15 cellular contexts compared by ENCODE assay signal in the genomic region with DNA sequence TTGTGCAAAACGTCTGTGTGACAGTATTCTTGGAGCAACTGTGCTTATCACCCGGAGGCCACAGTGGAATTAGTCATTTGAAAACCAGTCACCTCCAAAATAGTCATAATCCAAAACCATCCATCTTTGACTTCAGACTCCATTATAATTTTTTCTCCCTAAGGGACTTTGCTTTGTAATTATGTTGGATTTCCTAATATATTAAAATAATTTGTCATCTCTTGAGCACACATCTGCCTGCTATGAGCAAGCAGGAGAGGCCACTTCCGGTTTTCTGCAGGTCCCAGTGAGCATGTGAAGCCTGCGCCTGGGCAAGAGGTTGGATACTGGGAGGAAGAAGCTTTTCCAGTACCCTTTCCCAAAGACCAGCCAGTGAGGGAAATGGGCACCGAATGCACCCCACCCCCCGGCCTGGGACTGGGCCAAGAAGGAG. TPM values are rescaled to one million over a fixed set of nuclear protein-coding genes. Genes with fewer than 3 reads are reported as not detected.
DNase-seq lines count a peak whose midpoint lies in the region; ATAC-seq, FAIRE-seq and TF ChIP-seq lines count a peak whose summit lies in the region.
"Had no signal": no experiment of that assay in that cellular context is flagged by ENCODE, and none has a peak within 500 bp of the region (broad histone marks: within the 10 kb centered on the region; RNA-seq: fewer than 3 reads in every experiment).

No MANE protein-coding gene starts in this region.

- H3K4me3 Mint-ChIP-seq in T-cell (no peak overlapping the region), Caco-2 (ENCODE audit: unreplicated experiment) (no peak overlapping the region)
- H3K4me3 Mint-ChIP-seq: WTC11 had no signal

- H3K9me3 ChIP-seq in A549, result no peaks in the 10 kb centered on the region
- no peaks in the 10 kb centered on the region for H3K9me3 ChIP-seq in hepatocyte (ENCODE audit: low read depth)
- no peaks in the 10 kb centered on the region for H3K9me3 ChIP-seq in Caco-2
- H3K9me3 ChIP-seq: esophagus muscularis mucosa, ovary, tibial nerve had no signal

- no TSS peak for BruUV-seq in Caco-2 (replicated peaks; lab: Mats Ljungman, UMichigan)

- H3K27ac Mint-ChIP-seq in T-cell (peak overlapping the region; percentile 37 to 71), Caco-2 (ENCODE audit: unreplicated experiment) (no peak overlapping the region)
- H3K27ac Mint-ChIP-seq: WTC11 had no signal

- H3K9me3 Mint-ChIP-seq in T-cell, result no peaks in the 10 kb centered on the region
- H3K9me3 Mint-ChIP-seq in Caco-2 (ENCODE audit: unreplicated experiment), result no peaks in the 10 kb centered on the region
- H3K9me3 Mint-ChIP-seq: WTC11 had no signal

- peaks cover 70 to 78% (median 76%) of the 10 kb centered on the region in 3 donors for H3K4me1 Mint-ChIP-seq in T-cell
- peaks cover 6% of the 10 kb centered on the region for H3K4me1 Mint-ChIP-seq in Caco-2 (ENCODE audit: low read depth, unreplicated experiment)

- no peaks in the 10 kb centered on the region for H3K9me2 ChIP-seq in hepatocyte (replicated peaks; ENCODE audit: insufficient read depth)

- TF ChIP-seq CTCF in A549 (IDR thresholded peaks at IDR 0.05) (no peak), hepatocyte (IDR thresholded peaks at IDR 0.05; ENCODE audit: poor library complexity) (no peak), Caco-2 (IDR thresholded peaks at IDR 0.05; ENCODE audit: insufficient read depth in 1 of 2, low read depth in 1 of 2, low read length in 1 of 2, severe bottlenecking in 1 of 2, unreplicated experiment in 1 of 2) (no peak), GM20000 (IDR thresholded peaks at IDR 0.05; ENCODE audit: extremely low read depth, missing control alignments) (no peak)

- peaks cover 4% of the 10 kb centered on the region for H3K36me3 Mint-ChIP-seq in T-cell
- peaks cover 8% of the 10 kb centered on the region for H3K36me3 Mint-ChIP-seq in Caco-2 (ENCODE audit: insufficient read depth, unreplicated experiment)
- H3K36me3 Mint-ChIP-seq: WTC11 had no signal

- no peak for TF ChIP-seq POLR2A in A549 (IDR thresholded peaks at IDR 0.05; ENCODE audit: low read length)

- no peak for TF ChIP-seq EP300 in A549 (IDR thresholded peaks at IDR 0.05)

- intact Hi-C loops in Caco-2 (cut with micrococcal nuclease; ENCODE audit: unreplicated experiment), result no loop called here

- DNase-seq in A549 (ENCODE audit: low read depth in 1 of 2, low spot score in 1 of 2), result no peak
- peak; percentile 23 for DNase-seq in HCEC 1CT
- no peak for DNase-seq in T-cell
- DNase-seq in hepatocyte (ENCODE audit: low spot score), result no peak
- DNase-seq in HuH-7.5 (ENCODE audit: low spot score), result no peak
- DNase-seq in Caco-2, result no peak
- DNase-seq in GM20000 (ENCODE audit: low spot score), result no peak
- DNase-seq: DND-41, mesendoderm, ovary had no signal

- peaks cover 25% of the 10 kb centered on the region for H3K79me2 ChIP-seq in hepatocyte

- no peak for TF ChIP-seq RAD21 in A549 (conservative IDR thresholded peaks at IDR 0.05 in 1 of 2, IDR thresholded peaks at IDR 0.05 in 1 of 2)

- H3K27me3 Mint-ChIP-seq in T-cell (no peaks in the 10 kb centered on the region), Caco-2 (ENCODE audit: insufficient read depth, unreplicated experiment) (no peaks in the 10 kb centered on the region)

- no peaks in the 10 kb centered on the region for H3K27me3 ChIP-seq in hepatocyte
- no peaks in the 10 kb centered on the region for H3K27me3 ChIP-seq in Caco-2 (replicated peaks; ENCODE audit: control insufficient read depth, insufficient read depth, low read length)
- H3K27me3 ChIP-seq: esophagus muscularis mucosa, ovary, tibial nerve had no signal

- H3K4me3 ChIP-seq in A549 (no peak overlapping the region), hepatocyte (no peak overlapping the region), Caco-2 (ENCODE audit: low read depth, low read length) (no peak overlapping the region)
- H3K4me3 ChIP-seq: esophagus muscularis mucosa, ovary, tibial nerve had no signal

- H3K4me2 ChIP-seq in A549 (peak overlapping the region; percentile 61), hepatocyte (no peak overlapping the region)

- H2AFZ ChIP-seq in hepatocyte, result no peak overlapping the region

- H3K27ac ChIP-seq in A549 (peak overlapping the region; percentile 89; a peak in 5 of 6 replicates), hepatocyte (peak overlapping the region; percentile 66)
- H3K27ac ChIP-seq: esophagus muscularis mucosa, ovary had no signal

- WGBS in A549 (ENCODE audit: missing lambda C conversion rate), result 63% methylated on average over 6 of the region's 6 CpGs
- WGBS in hepatocyte (ENCODE audit: low lambda C conversion rate, missing lambda C conversion rate), result 86% methylated on average over 6 of the region's 6 CpGs

- peaks cover 75% of the 10 kb centered on the region for H3K4me1 ChIP-seq in A549
- H3K4me1 ChIP-seq in hepatocyte (ENCODE audit: insufficient read depth), result peaks cover 13% of the 10 kb centered on the region
- H3K4me1 ChIP-seq in Caco-2, result peaks cover 14% of the 10 kb centered on the region; the same call in 1 of the 2 replicates

- no peak for FAIRE-seq in A549 (lab: Jason Lieb, UNC)

- H3K36me3 ChIP-seq in hepatocyte (replicated peaks; ENCODE audit: insufficient read depth, low read depth) (no peaks in the 10 kb centered on the region), Caco-2 (ENCODE audit: control insufficient read depth, insufficient read depth, low read length) (no peaks in the 10 kb centered on the region)
- H3K36me3 ChIP-seq: esophagus muscularis mucosa, ovary, tibial nerve had no signal

- no peak for ATAC-seq in A549
- no peak for ATAC-seq in T-cell (replicated peaks in 1 of 4)
- ATAC-seq in GM18867 (IDR thresholded peaks at IDR 0.05; ENCODE audit: unreplicated experiment), result no peak
- ATAC-seq: SK-N-SH treated with all-trans-retinoic acid at 6 μM for 48 hours, WTC11 had no signal

- no peaks in the 10 kb centered on the region for H4K20me1 ChIP-seq in hepatocyte (ENCODE audit: insufficient read depth, poor library complexity, severe bottlenecking)

- POLR2A ChIA-PET in A549 (lab: Yijun Ruan, JAX), result no interaction called here
- POLR2A ChIA-PET in T-cell (lab: Charles Lee), result no interaction called here
- POLR2A ChIA-PET in Caco-2 (lab: Charles Lee), result interaction anchor here (0.5 kb wide), 1 partner anchor 8 kb away, joined by 3 read pairs; no protein-coding TSS in a partner anchor

- CTCF ChIA-PET in A549 (lab: Yijun Ruan, JAX), result interaction anchor here (1.0 to 7.8 kb wide), 7 partner anchors 8 to 266 kb away, joined by 3 to 44 read pairs (median 6); no protein-coding TSS in a partner anchor
- CTCF ChIA-PET in T-cell (lab: Charles Lee), result interaction anchor here in 1 of 2 donors (0.7 kb wide), 1 partner anchor 18 kb away, joined by 3 read pairs; no protein-coding TSS in a partner anchor
- CTCF ChIA-PET in Caco-2 (lab: Charles Lee), result interaction anchor here (2.0 kb wide), 1 partner anchor 19 kb away, joined by 6 read pairs; no protein-coding TSS in a partner anchor

TF ChIP-seq in A549, 52 proteins besides CTCF, POLR2A, EP300 and RAD21 (continues in another document):
- no peak for TF ChIP-seq USF2 (IDR thresholded peaks at IDR 0.05)
- no peak for TF ChIP-seq FOSB (CRISPR knock-in tag; IDR thresholded peaks at IDR 0.05)
- TF ChIP-seq HMGXB4 (CRISPR knock-in tag; IDR thresholded peaks at IDR 0.05; ENCODE audit: borderline replicate concordance), result no peak
- no peak for TF ChIP-seq RFX5 (IDR thresholded peaks at IDR 0.05)
- TF ChIP-seq CHD4 (IDR thresholded peaks at IDR 0.05; ENCODE audit: borderline replicate concordance), result no peak
- no peak for TF ChIP-seq NFE2L2 (conservative IDR thresholded peaks at IDR 0.05; ENCODE audit: low read length)

RNA-seq across cellular contexts. Expression of gene ODC1, which starts 57.7 kb away (rescaled TPM):
- 198 and 265 TPM in 2 replicates for polyA plus RNA-seq in A549 (2011; rRNA removed)
- 147 and 159 TPM in 2 replicates for polyA plus RNA-seq in A549 (2012; cell fraction: cytosol; rRNA removed)
- polyA plus RNA-seq in A549 (2012; cell fraction: nucleus; rRNA removed), result 84.5 and 165 TPM in 2 replicates
- 56.3 to 89.5 TPM (median 57.8 TPM) in 3 replicates for polyA plus RNA-seq in A549 (2017; fragmentation: RNase III; extraction: RNeasy Plus Mini Kit Qiagen cat#74134 plus additional on column Dnase treatment)
- 110 and 113 TPM in 2 replicates for polyA minus RNA-seq in A549 (2011; rRNA and poly(A)+ RNA removed)
- 100 to 1,000 TPM in 1 of 5 donors, 10 to 100 TPM in 4; 40.6 to 102 (median 53.3) TPM for total RNA-seq in T-cell
- 140 and 165 TPM in 2 replicates for total RNA-seq in hepatocyte
- polyA plus RNA-seq in hepatocyte, result 92.0 and 92.8 TPM in 2 replicates
- total RNA-seq in Caco-2 (2022), result 277 and 285 TPM in 2 replicates
